In genomic region chr3:3629911-3630310, GRCh38 we compare ENCODE assay signal across 28 cellular contexts.
"Had no signal": no experiment of that assay in that cellular context is flagged by ENCODE, and none has a peak within 500 bp of the region (broad histone marks: within the 10 kb centered on the region; RNA-seq: fewer than 3 reads in every experiment).

No MANE protein-coding gene starts in this region.

- FAIRE-seq: keratinocyte had no signal

- H3K4me3 ChIP-seq: ascending aorta, cardiac muscle cell, colonic mucosa, gastroesophageal sphincter, hepatocyte, psoas muscle, right atrium auricular region, smooth muscle cell, testis, transverse colon, uterus had no signal

- ATAC-seq: gastroesophageal sphincter, left ventricle myocardium superior, psoas muscle had no signal

- DNase-seq: activated CD4-positive, alpha-beta memory T cell treated with anti-CD3 and anti-CD28 coated beads, Interleukin-2, amount 10 ng/mL, durations not matched to agents 7 days and 5 days; activated CD4-positive, alpha-beta T cell treated with anti-CD3 and anti-CD28 coated beads for 1 hour; activated CD4-positive, alpha-beta T cell treated with anti-CD3 and anti-CD28 coated beads, Interleukin-2, amount 10 ng/mL, durations not matched to agents 7 days and 5 days; activated CD8-positive, alpha-beta memory T cell treated with anti-CD3 and anti-CD28 coated beads, Interleukin-2, amount 50 U/mL, for 48 hours; activated gamma-delta T cell; activated naive CD4-positive, alpha-beta T cell treated with anti-CD3 and anti-CD28 coated beads, Interleukin-2, amount 10 ng/mL, durations not matched to agents 7 days and 5 days; activated naive CD8-positive, alpha-beta T cell treated with anti-CD3 and anti-CD28 coated beads, Interleukin-2, amount 10 ng/mL, durations not matched to agents 7 days and 5 days; activated T-cell treated with anti-CD3 and anti-CD28 coated beads, Interleukin-2, amount 50 U/mL, for 24 hours; cerebellar nuclear complex; colonic mucosa; effector CD8-positive, alpha-beta T cell; left cardiac atrium; left ventricle myocardium superior; nephron progenitor cell; psoas muscle; stimulated activated CD4-positive, alpha-beta T cell treated with anti-CD3 and anti-CD28 coated beads, Interleukin-2, amount 100 ng/mL, for 24 hours; stimulated activated naive CD4-positive, alpha-beta T cell treated with Interleukin-2 at 50 U/mL for 16 hours; T-helper 2 cell; testis; transverse colon; uterus had no signal
